In the genomic region with DNA sequence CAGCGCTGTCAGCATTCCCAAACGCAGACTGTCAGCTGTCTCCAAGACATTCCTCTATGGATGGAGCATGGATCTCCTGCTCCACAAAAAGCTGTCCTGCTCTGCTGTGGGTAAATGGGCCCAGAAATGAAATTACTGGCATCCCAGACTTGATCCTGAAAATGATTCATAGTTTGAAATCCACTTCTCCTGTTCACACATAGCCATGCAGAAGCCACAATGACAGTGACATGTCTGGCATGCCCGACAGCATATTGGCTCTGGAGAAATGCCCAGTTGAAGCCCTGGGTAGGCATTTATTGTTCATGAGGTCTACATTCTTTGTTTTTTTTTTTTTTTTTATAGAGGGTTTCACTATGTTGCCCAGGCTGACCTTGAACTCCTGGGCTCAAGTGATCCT, we compare ENCODE assay signal across 29 cellular contexts.
"Had no signal": no experiment of that assay in that cellular context is flagged by ENCODE, and none has a peak within 500 bp of the region (broad histone marks: within the 10 kb centered on the region; RNA-seq: fewer than 3 reads in every experiment).

No MANE protein-coding gene starts in this region.

- H3K27me3 Mint-ChIP-seq: activated CD8-positive, alpha-beta T cell treated with anti-CD3 and anti-CD28 coated beads for 36 hours; activated naive CD4-positive, alpha-beta T cell treated with anti-CD3 and anti-CD28 coated beads, Interleukin-2, amount 50 U/mL, for 24 hours; progenitor cell of endocrine pancreas had no signal

- H3K4me2 ChIP-seq: smooth muscle cell had no signal

- H3K27me3 ChIP-seq: body of pancreas, colonic mucosa, esophagus squamous epithelium, left lung, sigmoid colon, stomach, suprapubic skin, tibial artery had no signal

- H3K4me1 Mint-ChIP-seq: activated B cell treated with CpG ODN at 0.5 μM for 24 hours; activated naive CD4-positive, alpha-beta T cell treated with anti-CD3 and anti-CD28 coated beads, Interleukin-2, amount 50 U/mL, for 24 hours; stimulated activated naive B cell treated with anti-CD40 and anti-IgM and Interleukin-4, amounts not matched to agents 10 μg/mL and 1 μg/mL and 100 μg/mL, for 72 hours had no signal

- H3K27ac Mint-ChIP-seq: activated B cell treated with CpG ODN at 0.5 μM for 24 hours; activated CD8-positive, alpha-beta T cell treated with anti-CD3 and anti-CD28 coated beads for 36 hours; activated naive CD4-positive, alpha-beta T cell treated with anti-CD3 and anti-CD28 coated beads, Interleukin-2, amount 50 U/mL, for 24 hours; activated T-helper 2 cell treated with anti-CD3 and anti-CD28 coated beads, Interferon-gamma antibody, Interleukin-2, Interleukin-4, amounts not matched to agents 10 μg/mL and 5 μg/mL and 100 μg/mL, durations not matched to agents 14 hours and 24 hours and 36 hours; nephron; progenitor cell of endocrine pancreas; stimulated activated naive B cell treated with anti-CD40 and anti-IgM and Interleukin-4, amounts not matched to agents 10 μg/mL and 1 μg/mL and 100 μg/mL, for 72 hours; T-helper 2 cell treated with Interferon-gamma antibody and Interleukin-4, amounts not matched to agents 5 μg/mL and 100 μg/mL, for 36 hours had no signal

- H3K36me3 ChIP-seq: colonic mucosa, esophagus squamous epithelium, left lung, lower lobe of right lung, sigmoid colon, stomach, suprapubic skin, tibial artery had no signal

- H3K4me3 Mint-ChIP-seq: activated B cell treated with CpG ODN at 0.5 μM for 24 hours; activated CD8-positive, alpha-beta T cell treated with anti-CD3 and anti-CD28 coated beads for 36 hours; activated naive CD4-positive, alpha-beta T cell treated with anti-CD3 and anti-CD28 coated beads, Interleukin-2, amount 50 U/mL, for 24 hours; nephron; stimulated activated naive B cell treated with anti-CD40 and anti-IgM and Interleukin-4, amounts not matched to agents 10 μg/mL and 1 μg/mL and 100 μg/mL, for 72 hours; T-helper 2 cell treated with Interferon-gamma antibody and Interleukin-4, amounts not matched to agents 5 μg/mL and 100 μg/mL, for 36 hours had no signal

- DNase-seq: activated B cell treated with CpG ODN at 0.5 μM for 24 hours; activated CD4-positive, alpha-beta T cell treated with anti-CD3 and anti-CD28 coated beads, Interleukin-2, amount 50 U/mL, for 1 hour; activated CD8-positive, alpha-beta T cell treated with anti-CD3 and anti-CD28 coated beads for 36 hours; activated T-cell treated with anti-CD3 and anti-CD28 coated beads, Interleukin-2, amount 50 U/mL, for 48 hours; anterior cingulate cortex; body of pancreas; colonic mucosa; effector CD8-positive, alpha-beta T cell; esophagus squamous epithelium; foreskin melanocyte; kidney glomerular epithelial cell; left lung; lower lobe of right lung; mesenchymal stem cell; sigmoid colon; stimulated activated CD4-positive, alpha-beta T cell treated with anti-CD3 and anti-CD28 coated beads, Interleukin-1b, Interleukin-23, amount 100 ng/mL, for 48 hours; stimulated activated naive B cell treated with anti-CD40 and anti-IgM and Interleukin-4, amounts not matched to agents 10 μg/mL and 1 μg/mL and 100 μg/mL, for 72 hours; stomach; T-helper 1 cell; tibial artery had no signal

- H3K4me3 ChIP-seq: body of pancreas, colonic mucosa, esophagus squamous epithelium, left lung, lower lobe of right lung, sigmoid colon, smooth muscle cell, stomach, suprapubic skin, tibial artery had no signal

- H3K9me3 Mint-ChIP-seq: activated B cell treated with CpG ODN at 0.5 μM for 24 hours; activated naive CD4-positive, alpha-beta T cell treated with anti-CD3 and anti-CD28 coated beads, Interleukin-2, amount 50 U/mL, for 24 hours; T-helper 2 cell treated with Interferon-gamma antibody and Interleukin-4, amounts not matched to agents 5 μg/mL and 100 μg/mL, for 36 hours had no signal

- H3K4me1 ChIP-seq: colonic mucosa, esophagus squamous epithelium, left lung, lower lobe of right lung, sigmoid colon, tibial artery had no signal

- FAIRE-seq: endometrium had no signal

- H3K9me3 ChIP-seq: body of pancreas, colonic mucosa, lower lobe of right lung, sigmoid colon, stomach, suprapubic skin, tibial artery had no signal

- ATAC-seq: activated CD8-positive, alpha-beta T cell treated with anti-CD3 and anti-CD28 coated beads for 36 hours; body of pancreas; left lung; lower lobe of right lung; stimulated activated naive B cell treated with anti-CD40 and anti-IgM and Interleukin-4, amounts not matched to agents 10 μg/mL and 1 μg/mL and 100 μg/mL, for 72 hours had no signal

- H3K27ac ChIP-seq: colonic mucosa, epithelial cell of prostate, esophagus squamous epithelium, left lung, lower lobe of right lung, sigmoid colon, suprapubic skin, tibial artery had no signal
